10 cellular contexts compared by ENCODE assay signal in genomic region chr3:46393554-46394434, GRCh38. TPM values are rescaled to one million over a fixed set of nuclear protein-coding genes. Genes with fewer than 3 reads are reported as not detected.
DNase-seq lines count a peak whose midpoint lies in the region; ATAC-seq and TF ChIP-seq lines count a peak whose summit lies in the region.
"Had no signal": no experiment of that assay in that cellular context is flagged by ENCODE, and none has a peak within 500 bp of the region (broad histone marks: within the 10 kb centered on the region; RNA-seq: fewer than 3 reads in every experiment).

No MANE protein-coding gene starts in this region.

- H3K27ac Mint-ChIP-seq in activated naive CD8-positive, alpha-beta T cell treated with anti-CD3 and anti-CD28 coated beads, Interleukin-2, amount 50 U/mL, for 24 hours = no peak overlapping the region

- no peaks in the 10 kb centered on the region for H3K36me3 Mint-ChIP-seq in activated naive CD8-positive, alpha-beta T cell treated with anti-CD3 and anti-CD28 coated beads, Interleukin-2, amount 50 U/mL, for 24 hours (ENCODE audit: low read depth)

- WGBS in thyroid gland, 2 donors = 67 to 74% methylated on average over 8 of the region's 8 CpGs

- H3K27me3 ChIP-seq in foreskin keratinocyte (no peaks in the 10 kb centered on the region), thyroid gland (no peaks in the 10 kb centered on the region)

- ATAC-seq in left cardiac atrium (peak; percentile 44 to 84), foreskin keratinocyte (no peak), HG03159 (IDR thresholded peaks at IDR 0.05; ENCODE audit: unreplicated experiment) (no peak)
- no peak for ATAC-seq in activated naive CD8-positive, alpha-beta T cell treated with anti-CD3 and anti-CD28 coated beads, Interleukin-2, amount 50 U/mL, for 24 hours
- ATAC-seq: activated T-cell treated with anti-CD3 and anti-CD28 coated beads, Interleukin-2, amount 50 U/mL, for 4 hours had no signal

- H3K4me3 Mint-ChIP-seq in activated naive CD8-positive, alpha-beta T cell treated with anti-CD3 and anti-CD28 coated beads, Interleukin-2, amount 50 U/mL, for 24 hours = no peak overlapping the region
- H3K4me3 Mint-ChIP-seq: activated T-cell treated with anti-CD3 and anti-CD28 coated beads, Interleukin-2, amount 50 U/mL, for 4 hours had no signal

- peak; percentile 3 for TF ChIP-seq CTCF in foreskin keratinocyte (conservative IDR thresholded peaks at IDR 0.05)
- no peak for TF ChIP-seq CTCF in thyroid gland (IDR thresholded peaks at IDR 0.05)

- no peak for DNase-seq in left cardiac atrium
- DNase-seq in cardiac septum (ENCODE audit: low spot score) = no peak
- DNase-seq in NOMO-1 treated with dmso at 0.1 percent for 144 hours (lab: John Stamatoyannopoulos, UW; ENCODE audit: unreplicated experiment) = peak; percentile 76
- no peak for DNase-seq in foreskin keratinocyte
- DNase-seq in thyroid gland = peak; percentile 54 to 61
- no peak for DNase-seq in activated naive CD8-positive, alpha-beta T cell treated with anti-CD3 and anti-CD28 coated beads, Interleukin-2, amount 50 U/mL, for 24 hours
- DNase-seq in NCI-H748 treated with DMSO at 0.1 percent for 48 hours (lab: John Stamatoyannopoulos, UW) = no peak
- DNase-seq: activated T-cell treated with anti-CD3 and anti-CD28 coated beads, Interleukin-2, amount 50 U/mL, for 4 hours had no signal

- no peaks in the 10 kb centered on the region for H3K36me3 ChIP-seq in thyroid gland

- no peak overlapping the region for H3K4me3 ChIP-seq in thyroid gland (replicated peaks in 1 of 3)
- H3K4me3 ChIP-seq: skin epidermis had no signal

- H3K4me1 Mint-ChIP-seq in activated naive CD8-positive, alpha-beta T cell treated with anti-CD3 and anti-CD28 coated beads, Interleukin-2, amount 50 U/mL, for 24 hours = peaks cover 9% of the 10 kb centered on the region

- H3K27me3 Mint-ChIP-seq in activated naive CD8-positive, alpha-beta T cell treated with anti-CD3 and anti-CD28 coated beads, Interleukin-2, amount 50 U/mL, for 24 hours = peaks cover 4% of the 10 kb centered on the region

- H3K27ac ChIP-seq in foreskin keratinocyte = no peak overlapping the region
- H3K27ac ChIP-seq in thyroid gland = no peak overlapping the region
- H3K27ac ChIP-seq: skin epidermis had no signal

- intact Hi-C loops in left cardiac atrium (cut with DNase I) (no loop called here), cardiac septum (cut with DNase I) (no loop called here), thyroid gland (cut with DNase I) (no loop called here)

- no peaks in the 10 kb centered on the region for H3K9me3 ChIP-seq in thyroid gland

- no peaks in the 10 kb centered on the region for H3K4me1 ChIP-seq in foreskin keratinocyte
- H3K4me1 ChIP-seq in thyroid gland = peaks cover 18 to 36% of the 10 kb centered on the region in 2 donors

- no peak for TF ChIP-seq POLR2A in thyroid gland (IDR thresholded peaks at IDR 0.05)

- H3K9me3 Mint-ChIP-seq in activated naive CD8-positive, alpha-beta T cell treated with anti-CD3 and anti-CD28 coated beads, Interleukin-2, amount 50 U/mL, for 24 hours = no peaks in the 10 kb centered on the region
- H3K9me3 Mint-ChIP-seq: activated T-cell treated with anti-CD3 and anti-CD28 coated beads, Interleukin-2, amount 50 U/mL, for 4 hours had no signal

RNA-seq across cellular contexts. Expression of gene CCRL2, which starts 13.3 kb away (rescaled TPM):
- total RNA-seq in left cardiac atrium (1 to 10 TPM; 2.1 to 3.1 TPM), cardiac septum (1.3 TPM), foreskin keratinocyte (not detected in 2 replicates), thyroid gland (1 to 10 TPM in 1 of 4 donors, under 1 TPM in 3; 0.33 to 1.5 (median 0.81) TPM)
- polyA plus RNA-seq in foreskin keratinocyte = not detected in 2 replicates

RNA-seq across cellular contexts. Expression of gene CCR5, which starts 23.0 kb away (rescaled TPM):
- total RNA-seq in left cardiac atrium (1 to 10 TPM; 1.4 to 2.2 TPM), cardiac septum (0.81 TPM), foreskin keratinocyte (not detected in 2 replicates), thyroid gland (under 1 TPM in 3 of 4 donors, not detected in 1; 0.40 to 0.56 (median 0.49) TPM)
- not detected in 2 replicates for polyA plus RNA-seq in foreskin keratinocyte

RNA-seq across cellular contexts. Expression of gene CCR2, which starts 39.9 kb away (rescaled TPM):
- total RNA-seq in left cardiac atrium (1 to 10 TPM; 1.9 to 3.9 TPM), cardiac septum (1.3 TPM), foreskin keratinocyte (not detected in 2 replicates), thyroid gland (1 to 10 TPM in 3 of 4 donors, under 1 TPM in 1; 0.89 to 4.4 (median 1.8) TPM)
- polyA plus RNA-seq in foreskin keratinocyte = not detected in 2 replicates

Comparison
In these comparisons a context has a peak if more than half of its experiments do, and no peak if none do; other contexts are left out.
1. ATAC-seq: peak in left cardiac atrium (2 of 2); none in foreskin keratinocyte (single experiment), activated naive CD8-positive, alpha-beta T cell treated with anti-CD3 and anti-CD28 coated beads, Interleukin-2, amount 50 U/mL, for 24 hours (single experiment) and HG03159 (single experiment).
2. DNase-seq: peak in NOMO-1 treated with dmso at 0.1 percent for 144 hours (single experiment) and thyroid gland (2 of 2); none in left cardiac atrium (single experiment), cardiac septum (single experiment), foreskin keratinocyte (0 of 2), activated naive CD8-positive, alpha-beta T cell treated with anti-CD3 and anti-CD28 coated beads, Interleukin-2, amount 50 U/mL, for 24 hours (single experiment) and NCI-H748 treated with DMSO at 0.1 percent for 48 hours (single experiment).